Comparison of ENCODE assay signal across 14 cellular contexts in genomic region chr12:47844264-47845020, GRCh38. TPM values are rescaled to one million over a fixed set of nuclear protein-coding genes. Genes with fewer than 3 reads are reported as not detected.
DNase-seq lines count a peak whose midpoint lies in the region; ATAC-seq and TF ChIP-seq lines count a peak whose summit lies in the region.
"Had no signal": no experiment of that assay in that cellular context is flagged by ENCODE, and none has a peak within 500 bp of the region (broad histone marks: within the 10 kb centered on the region; RNA-seq: fewer than 3 reads in every experiment).

No MANE protein-coding gene starts in this region.

- POLR2A ChIA-PET in PC-3 (lab: Charles Lee; ENCODE audit: unreplicated experiment) = no interaction called here

- no peak overlapping the region for H3K4me3 ChIP-seq in PC-3 (ENCODE audit: low read length)
- H3K4me3 ChIP-seq: SK-N-MC, skin epidermis had no signal

- DNase-seq in AG08395 (ENCODE audit: low spot score) = peak; percentile 44
- DNase-seq in DMS79 treated with DMSO at 0.1 percent for 48 hours (lab: John Stamatoyannopoulos, UW) = peak; percentile 34
- DNase-seq in posterior cingulate gyrus = peak in 6 of 10 donors; percentile 28 to 88 (median 73)
- no peak for DNase-seq in PC-3
- no peak for DNase-seq in iPS-NIHi11 (ENCODE audit: low spot score)
- DNase-seq: activated effector memory CD4-positive, alpha-beta T cell treated with anti-CD3 and anti-CD28 coated beads, Interleukin-2, amount 50 U/mL, for 16 hours; DND-41; HCEC 1CT; KG1; mesendoderm had no signal

- H3K27me3 ChIP-seq in PC-3 (ENCODE audit: low read length) = no peaks in the 10 kb centered on the region

- no peaks in the 10 kb centered on the region for H3K9me2 ChIP-seq in PC-3 (replicated peaks; ENCODE audit: low read length)

- H3K4me2 ChIP-seq in PC-3 (ENCODE audit: low read length) = no peak overlapping the region

- H3K79me2 ChIP-seq in PC-3 (ENCODE audit: low read length) = no peaks in the 10 kb centered on the region

- BruUV-seq in PC-3 (replicated peaks; lab: Mats Ljungman, UMichigan) = no TSS peak

- H3F3A ChIP-seq in PC-3 (ENCODE audit: low read length, unreplicated experiment) = no peaks in the 10 kb centered on the region

- no peaks in the 10 kb centered on the region for H3K9me3 ChIP-seq in PC-3 (ENCODE audit: low read length)

- peaks cover 11% of the 10 kb centered on the region for H3K36me3 ChIP-seq in PC-3 (ENCODE audit: low read depth, low read length)

- CTCF ChIA-PET in PC-3 (lab: Charles Lee) = no interaction called here

- no peaks in the 10 kb centered on the region for H4K20me1 ChIP-seq in PC-3 (ENCODE audit: low read length)

- intact Hi-C loops in posterior cingulate gyrus (cut with DNase I) (loop anchor here (10.0 kb wide), 1 partner anchor 90 kb away; no protein-coding TSS in a partner anchor), PC-3 (cut with micrococcal nuclease) (no loop called here)

- no peak overlapping the region for H2AFZ ChIP-seq in PC-3 (ENCODE audit: low read length)

- H3K4me1 ChIP-seq in PC-3 (ENCODE audit: insufficient read depth, low read length) = no peaks in the 10 kb centered on the region

- H3K27ac ChIP-seq in PC-3 (ENCODE audit: low read length) = no peak overlapping the region
- H3K27ac ChIP-seq: SK-N-MC had no signal

- no peak for TF ChIP-seq CTCF in PC-3 (conservative IDR thresholded peaks at IDR 0.05; ENCODE audit: low read depth, low read length)

- ATAC-seq in esophagus mucosa (peak; percentile 67), PC-3 (no peak), HG02840 (IDR thresholded peaks at IDR 0.05; ENCODE audit: low FRiP score, unreplicated experiment) (no peak)

- H3K9ac ChIP-seq in PC-3 (ENCODE audit: low read length) = no peak overlapping the region

RNA-seq across cellular contexts. Expression of gene HDAC7, which starts 24.7 kb away (rescaled TPM):
- 25.1 TPM for total RNA-seq in esophagus mucosa
- total RNA-seq in PC-3 (2014; rRNA removed) = 44.2 and 59.6 TPM in 2 replicates

Comparison
In these comparisons a context has a peak if more than half of its experiments do, and no peak if none do; other contexts are left out.
1. DNase-seq: peak in AG08395 (single experiment), DMS79 treated with DMSO at 0.1 percent for 48 hours (single experiment) and posterior cingulate gyrus (6 of 10); none in PC-3 (single experiment) and iPS-NIHi11 (single experiment).